ENCODE assay signal across 23 cellular contexts in the genomic region with DNA sequence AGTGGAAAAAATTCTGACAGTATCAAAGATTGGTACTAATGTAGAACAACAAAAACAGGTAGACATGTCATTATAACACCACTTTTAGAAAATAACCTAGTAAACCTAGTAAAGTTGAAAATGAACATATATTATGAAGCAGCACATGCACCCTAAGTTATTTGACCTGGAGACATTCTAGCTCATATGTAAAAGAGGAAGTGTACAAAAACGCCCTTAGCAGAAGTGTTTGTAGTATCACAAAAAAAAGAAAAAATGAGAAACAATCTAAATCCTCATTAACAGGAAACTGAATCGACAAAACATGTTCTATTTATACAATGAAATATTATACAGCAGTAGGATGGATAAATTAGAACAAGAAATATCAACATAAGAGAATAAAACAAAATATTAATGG.
A peak's percentile ranks its signal among the peaks of the same experiment; 100 is the strongest.
DNase-seq lines count a peak whose midpoint lies in the region; ATAC-seq, FAIRE-seq and TF ChIP-seq lines count a peak whose summit lies in the region.
"Had no signal": no experiment of that assay in that cellular context is flagged by ENCODE, and none has a peak within 500 bp of the region (broad histone marks: within the 10 kb centered on the region; RNA-seq: fewer than 3 reads in every experiment).

No MANE protein-coding gene starts in this region.

- DNase-seq in GM19239 (ENCODE audit: insufficient read length, low spot score) (no peak), NAMALWA (ENCODE audit: low spot score) (peak; percentile 1), astrocyte (ENCODE audit: low read depth) (no peak), GM10266 (ENCODE audit: extremely low spot score) (no peak), dedifferentiated amniotic fluid mesenchymal stem cell (ENCODE audit: extremely low spot score) (no peak), NCI-H2171 (lab: John Stamatoyannopoulos, UW) (no peak)
- DNase-seq: ACHN; Caco-2; CD4-positive, alpha-beta memory T cell; DMS 273 treated with DMSO at 0.1 percent for 48 hours; DND-41; MG63; NCI-H1105; NCI-H1694; NCI-H2081 treated with DMSO at 0.1 percent for 48 hours; NCI-H446; NCI-H526; Peyer's patch; SJCRH30 had no signal

- no peaks in the 10 kb centered on the region for H3K4me1 ChIP-seq in astrocyte (ENCODE audit: insufficient read depth, low read length)
- H3K4me1 ChIP-seq: BLaER1 treated with 17β-estradiol and CSF1 and Interleukin-3, amounts not matched to agents 10 nM and 100 nM; Caco-2; Peyer's patch; SJCRH30 had no signal

- H3K79me2 ChIP-seq in astrocyte (ENCODE audit: insufficient read depth, low read length) = no peaks in the 10 kb centered on the region

- no peaks in the 10 kb centered on the region for H3K36me3 Mint-ChIP-seq in astrocyte (ENCODE audit: low read depth, unreplicated experiment)
- no peaks in the 10 kb centered on the region for H3K36me3 Mint-ChIP-seq in stimulated activated memory B cell treated with anti-CD40 and anti-IgM and Interleukin-4, amounts not matched to agents 10 μg/mL and 1 μg/mL and 100 μg/mL, for 72 hours
- H3K36me3 Mint-ChIP-seq: CD4-positive, alpha-beta memory T cell; IgD-negative memory B cell had no signal

- no peaks in the 10 kb centered on the region for H3K9me3 ChIP-seq in astrocyte (ENCODE audit: insufficient read depth, low read depth, low read length)
- H3K9me3 ChIP-seq: BLaER1 treated with 17β-estradiol and CSF1 and Interleukin-3, amounts not matched to agents 10 nM and 100 nM; Caco-2; MG63; Peyer's patch; SJCRH30 had no signal

- no peak overlapping the region for H3K4me2 ChIP-seq in astrocyte (ENCODE audit: low read length)
- H3K4me2 ChIP-seq: BLaER1 treated with 17β-estradiol and CSF1 and Interleukin-3, amounts not matched to agents 10 nM and 100 nM had no signal

- no peaks in the 10 kb centered on the region for H4K20me1 ChIP-seq in astrocyte (ENCODE audit: insufficient read depth, low read length)

- FAIRE-seq in GM19239 (lab: Jason Lieb, UNC) (peak; percentile 31), astrocyte (lab: Jason Lieb, UNC) (peak; percentile 64)
- FAIRE-seq: GM18507 had no signal

- no peak overlapping the region for H2AFZ ChIP-seq in astrocyte (ENCODE audit: low read depth, low read length)

- H3K27me3 ChIP-seq in astrocyte (ENCODE audit: insufficient read depth, low read length) = no peaks in the 10 kb centered on the region
- H3K27me3 ChIP-seq: MG63, Peyer's patch, SJCRH30 had no signal

- no peak overlapping the region for H3K27ac ChIP-seq in astrocyte (ENCODE audit: low read depth, low read length)
- H3K27ac ChIP-seq: BLaER1 treated with 17β-estradiol and CSF1 and Interleukin-3, amounts not matched to agents 10 nM and 100 nM; Peyer's patch; SJCRH30 had no signal

- no peaks in the 10 kb centered on the region for H3K9me3 Mint-ChIP-seq in astrocyte (ENCODE audit: unreplicated experiment)
- H3K9me3 Mint-ChIP-seq in stimulated activated memory B cell treated with anti-CD40 and anti-IgM and Interleukin-4, amounts not matched to agents 10 μg/mL and 1 μg/mL and 100 μg/mL, for 72 hours = no peaks in the 10 kb centered on the region
- H3K9me3 Mint-ChIP-seq: IgD-negative memory B cell had no signal

- TF ChIP-seq CTCF in astrocyte (IDR thresholded peaks at IDR 0.05; ENCODE audit: insufficient read depth, low read depth, low read length) = no peak
- no peak for TF ChIP-seq CTCF in GM10266 (IDR thresholded peaks at IDR 0.05; ENCODE audit: control insufficient read depth, insufficient read depth, low read depth, missing control alignments)

- ATAC-seq in stimulated activated memory B cell treated with anti-CD40 and anti-IgM and Interleukin-4, amounts not matched to agents 10 μg/mL and 1 μg/mL and 100 μg/mL, for 72 hours = no peak

- H3K36me3 ChIP-seq in astrocyte (ENCODE audit: insufficient read depth, low read length) = no peaks in the 10 kb centered on the region
- H3K36me3 ChIP-seq: BLaER1 treated with 17β-estradiol and CSF1 and Interleukin-3, amounts not matched to agents 10 nM and 100 nM; MG63; Peyer's patch; SJCRH30 had no signal

- H3K4me3 Mint-ChIP-seq in astrocyte (ENCODE audit: unreplicated experiment) = no peak overlapping the region
- H3K4me3 Mint-ChIP-seq in stimulated activated memory B cell treated with anti-CD40 and anti-IgM and Interleukin-4, amounts not matched to agents 10 μg/mL and 1 μg/mL and 100 μg/mL, for 72 hours = peak overlapping the region; percentile 36
- H3K4me3 Mint-ChIP-seq: CD4-positive, alpha-beta memory T cell; IgD-negative memory B cell had no signal

- no peak overlapping the region for H3K4me3 ChIP-seq in astrocyte (ENCODE audit: insufficient read depth, low read depth, low read length)
- H3K4me3 ChIP-seq: BLaER1 treated with 17β-estradiol and CSF1 and Interleukin-3, amounts not matched to agents 10 nM and 100 nM; MG63; Peyer's patch; SJCRH30 had no signal

- no peaks in the 10 kb centered on the region for H3K27me3 Mint-ChIP-seq in astrocyte (ENCODE audit: low read depth, unreplicated experiment)
- no peaks in the 10 kb centered on the region for H3K27me3 Mint-ChIP-seq in stimulated activated memory B cell treated with anti-CD40 and anti-IgM and Interleukin-4, amounts not matched to agents 10 μg/mL and 1 μg/mL and 100 μg/mL, for 72 hours
- H3K27me3 Mint-ChIP-seq: CD4-positive, alpha-beta memory T cell had no signal

- H3K9ac ChIP-seq in astrocyte (ENCODE audit: low read length) = no peak overlapping the region
- H3K9ac ChIP-seq: BLaER1 treated with 17β-estradiol and CSF1 and Interleukin-3, amounts not matched to agents 10 nM and 100 nM had no signal

- no peaks in the 10 kb centered on the region for H3K4me1 Mint-ChIP-seq in astrocyte (ENCODE audit: low read depth, unreplicated experiment)
- peaks cover 7% of the 10 kb centered on the region for H3K4me1 Mint-ChIP-seq in stimulated activated memory B cell treated with anti-CD40 and anti-IgM and Interleukin-4, amounts not matched to agents 10 μg/mL and 1 μg/mL and 100 μg/mL, for 72 hours

- no peak overlapping the region for H3K27ac Mint-ChIP-seq in astrocyte (ENCODE audit: unreplicated experiment)
- H3K27ac Mint-ChIP-seq in stimulated activated memory B cell treated with anti-CD40 and anti-IgM and Interleukin-4, amounts not matched to agents 10 μg/mL and 1 μg/mL and 100 μg/mL, for 72 hours = no peak overlapping the region
- H3K27ac Mint-ChIP-seq: CD4-positive, alpha-beta memory T cell; IgD-negative memory B cell had no signal
